ENCODE assay signal across 1 cellular context in the genomic region with DNA sequence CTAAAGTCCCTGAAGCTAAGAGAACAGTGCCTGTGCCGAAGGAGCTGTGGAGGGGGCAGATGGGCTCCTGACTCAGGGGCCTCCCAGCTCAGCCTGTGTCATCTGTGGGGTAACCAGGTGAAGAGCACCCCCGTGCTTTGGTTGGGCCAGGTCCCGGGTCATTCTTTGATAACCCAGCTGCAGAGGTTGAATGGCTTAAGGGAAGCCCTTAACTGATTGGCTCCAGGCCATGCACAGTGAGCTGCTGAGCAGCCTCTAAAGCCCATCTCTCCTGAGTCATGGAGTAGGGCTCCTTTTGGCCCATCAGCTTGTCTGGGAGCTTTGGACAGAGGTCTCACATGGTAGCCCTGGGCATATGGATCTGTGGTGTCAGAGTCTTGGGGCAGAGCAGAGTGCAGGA.
TF ChIP-seq lines count a peak whose summit lies in the region.

No MANE protein-coding gene starts in this region.

TF ChIP-seq in H1, 55 proteins besides CTCF, POLR2A, EP300 and RAD21 (continued from another document):
- TF ChIP-seq CREB1 (IDR thresholded peaks at IDR 0.05) (no peak), CHD1 (IDR thresholded peaks at IDR 0.05; ENCODE audit: low read depth, low read length) (no peak)
TF ChIP-seq in H1: peak in this region for 0.
